Comparison of ENCODE assay signal across 7 cellular contexts in genomic region chr2:564471-565181, GRCh38.
"Had no signal": no experiment of that assay in that cellular context is flagged by ENCODE, and none has a peak within 500 bp of the region (broad histone marks: within the 10 kb centered on the region; RNA-seq: fewer than 3 reads in every experiment).

No MANE protein-coding gene starts in this region.

- ATAC-seq: HCT116, K562 had no signal

- DNase-seq: GM23248, GOT3, H7, IMR-90, KG1 had no signal
